8 cellular contexts compared by ENCODE assay signal in genomic region chr11:105244157-105244820, GRCh38.
A peak's percentile ranks its signal among the peaks of the same experiment; 100 is the strongest.
DNase-seq lines count a peak whose midpoint lies in the region; ATAC-seq and TF ChIP-seq lines count a peak whose summit lies in the region.

No MANE protein-coding gene starts in this region.

- H3K4me3 Mint-ChIP-seq in HFFc6, result peak overlapping the region; percentile 78

- peak overlapping the region; percentile 95 for H3K27ac Mint-ChIP-seq in HFFc6

- H3K9me3 Mint-ChIP-seq in HFFc6, result no peaks in the 10 kb centered on the region

- H3K27me3 Mint-ChIP-seq in HFFc6 (ENCODE audit: insufficient read depth), result no peaks in the 10 kb centered on the region

- DNase-seq in HFFc6 (peak; percentile 91), glomerular endothelial cell (ENCODE audit: extremely low read depth, low read depth, low spot score) (peak; percentile 94), smooth muscle cell of the brain vasculature (ENCODE audit: low read depth, low spot score) (peak; percentile 65), DMS 273 (lab: John Stamatoyannopoulos, UW; ENCODE audit: unreplicated experiment) (no peak), NCI-H526 treated with DMSO at 0.1 percent for 48 hours (lab: John Stamatoyannopoulos, UW) (no peak), T-helper 1 cell (no peak), ecto neural progenitor cell (ENCODE audit: low spot score) (no peak)

- H3K36me3 Mint-ChIP-seq in HFFc6 (ENCODE audit: low read depth), result peaks cover 21% of the 10 kb centered on the region

- peaks cover 57% of the 10 kb centered on the region for H3K4me1 Mint-ChIP-seq in HFFc6 (ENCODE audit: low read depth)

- peak; percentile 98 for ATAC-seq in SK-N-SH treated with all-trans-retinoic acid at 6 μM for 48 hours

- TF ChIP-seq CTCF in HFFc6 (IDR thresholded peaks at IDR 0.05), result no peak

TF ChIP-seq in SK-N-SH treated with all-trans-retinoic acid at 6 μM for 48 hours, 23 proteins besides CTCF, POLR2A, EP300 and RAD21:
- TF ChIP-seq ISL1 (CRISPR knock-in tag; IDR thresholded peaks at IDR 0.05), result no peak
- TF ChIP-seq SNAI2 (CRISPR knock-in tag; IDR thresholded peaks at IDR 0.05), result no peak
- TF ChIP-seq CSDC2 (CRISPR knock-in tag; IDR thresholded peaks at IDR 0.05), result no peak
- TF ChIP-seq TSHZ2 (CRISPR knock-in tag; IDR thresholded peaks at IDR 0.05), result no peak
- TF ChIP-seq PATZ1 (CRISPR knock-in tag; IDR thresholded peaks at IDR 0.05; ENCODE audit: borderline replicate concordance), result no peak
- TF ChIP-seq CSRNP3 (CRISPR knock-in tag; IDR thresholded peaks at IDR 0.05), result no peak
- no peak for TF ChIP-seq PPARA (CRISPR knock-in tag; IDR thresholded peaks at IDR 0.05; ENCODE audit: borderline replicate concordance)
- TF ChIP-seq POU6F1 (CRISPR knock-in tag; IDR thresholded peaks at IDR 0.05; ENCODE audit: borderline replicate concordance, low read depth), result peak; percentile 23; the same call in 1 of the 2 replicates
- TF ChIP-seq ZC3H10 (CRISPR knock-in tag; IDR thresholded peaks at IDR 0.05), result no peak; the same call in 1 of the 2 replicates
- no peak for TF ChIP-seq ESRRG (CRISPR knock-in tag; IDR thresholded peaks at IDR 0.05)
- no peak for TF ChIP-seq ZFP3 (CRISPR knock-in tag; IDR thresholded peaks at IDR 0.05)
- no peak for TF ChIP-seq BACH2 (CRISPR knock-in tag; IDR thresholded peaks at IDR 0.05; ENCODE audit: borderline replicate concordance)
- peak; percentile 66; the same call in 1 of the 2 replicates for TF ChIP-seq TOX (CRISPR knock-in tag; IDR thresholded peaks at IDR 0.05; ENCODE audit: borderline replicate concordance)
- TF ChIP-seq GLIS3 (CRISPR knock-in tag; IDR thresholded peaks at IDR 0.05), result no peak

Comparison
In these comparisons a context has a peak if more than half of its experiments do, and no peak if none do; other contexts are left out.
1. DNase-seq: peak in HFFc6 (single experiment), glomerular endothelial cell (single experiment) and smooth muscle cell of the brain vasculature (single experiment); none in DMS 273 (single experiment), NCI-H526 treated with DMSO at 0.1 percent for 48 hours (single experiment), T-helper 1 cell (0 of 5) and ecto neural progenitor cell (single experiment).